8 cellular contexts compared by ENCODE assay signal in the genomic region with DNA sequence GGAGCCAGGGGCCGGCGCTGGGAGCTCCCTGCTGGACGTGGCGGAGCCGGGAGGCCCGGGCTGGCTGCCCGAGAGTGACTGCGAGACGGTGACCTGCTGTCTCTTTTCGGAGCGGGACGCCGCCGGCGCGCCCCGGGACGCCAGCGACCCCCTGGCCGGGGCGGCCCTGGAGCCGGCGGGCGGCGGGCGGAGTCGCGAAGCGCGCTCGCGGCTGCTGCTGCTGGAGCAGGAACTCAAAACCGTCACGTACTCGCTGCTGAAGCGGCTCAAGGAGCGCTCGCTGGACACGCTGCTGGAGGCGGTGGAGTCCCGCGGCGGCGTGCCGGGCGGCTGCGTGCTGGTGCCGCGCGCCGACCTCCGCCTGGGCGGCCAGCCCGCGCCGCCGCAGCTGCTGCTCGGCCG. TPM values are rescaled to one million over a fixed set of nuclear protein-coding genes. Genes with fewer than 3 reads are reported as not detected.
DNase-seq lines count a peak whose midpoint lies in the region; ATAC-seq and TF ChIP-seq lines count a peak whose summit lies in the region.

No MANE protein-coding gene starts in this region.

- no peak overlapping the region for H3K27ac Mint-ChIP-seq in CD14-positive monocyte

- H3K36me3 Mint-ChIP-seq in CD14-positive monocyte = peaks cover 15 to 16% of the 10 kb centered on the region in 2 donors

- peak; percentile 8 for TF ChIP-seq CTCF in RWPE2 (IDR thresholded peaks at IDR 0.05; ENCODE audit: poor library complexity, severe bottlenecking)
- no peak for TF ChIP-seq CTCF in foreskin fibroblast (IDR thresholded peaks at IDR 0.05; ENCODE audit: low read depth, low read length)
- no peak for TF ChIP-seq CTCF in retinal pigment epithelial cell (conservative IDR thresholded peaks at IDR 0.05; ENCODE audit: low read depth, low read length)
- no peak for TF ChIP-seq CTCF in CD14-positive monocyte (IDR thresholded peaks at IDR 0.05)

- no peak overlapping the region for H3K27ac ChIP-seq in RWPE2 (ENCODE audit: poor library complexity, severe bottlenecking)

- H3K4me1 Mint-ChIP-seq in CD14-positive monocyte = peaks cover 28% of the 10 kb centered on the region

- DNase-seq in activated CD4-positive, alpha-beta T cell treated with anti-CD3 and anti-CD28 coated beads, Interleukin-2, amount 50 U/mL, for 48 hours = peak; percentile 16 to 29
- no peak for DNase-seq in activated CD4-positive, alpha-beta T cell treated with anti-CD3 and anti-CD28 coated beads, Interleukin-2, amount 50 U/mL, for 1 hour
- DNase-seq in RWPE2 (ENCODE audit: low spot score) (no peak), foreskin fibroblast (peak; percentile 48 to 71), retinal pigment epithelial cell (ENCODE audit: low read depth) (no peak), SW 1271 (lab: John Stamatoyannopoulos, UW) (no peak), NCI-H774 (lab: John Stamatoyannopoulos, UW) (no peak), CD14-positive monocyte (ENCODE audit: low spot score) (no peak)

- H3K27me3 Mint-ChIP-seq in CD14-positive monocyte (ENCODE audit: low read depth in 3 of 3) = peaks cover 25 to 34% (median 25%) of the 10 kb centered on the region in 3 donors

- peak overlapping the region in 1 of 2 donors; percentile 76 for H3K4me3 Mint-ChIP-seq in CD14-positive monocyte

- 0 out of 3 replicates have a peak, but pooled peaks have one; percentile 1 for ATAC-seq in RWPE2 (ENCODE audit: low read depth)

- H3K27me3 ChIP-seq in RWPE2 (ENCODE audit: insufficient read depth, poor library complexity, severe bottlenecking) = peaks cover 15% of the 10 kb centered on the region

- intact Hi-C loops in CD14-positive monocyte (cut with micrococcal nuclease) = loop anchor here (5.0 to 10.0 kb wide), 4 partner anchors 86 to 319 kb away; partner anchors contain the start of gene MAP2K1 (in 1 of the 2)

- H3K4me3 ChIP-seq in RWPE2 (ENCODE audit: severe bottlenecking) (peak overlapping the region; percentile 47), foreskin fibroblast (ENCODE audit: low read depth in 1 of 2, low read length in 2 of 2) (peak overlapping the region; percentile 82 to 84), retinal pigment epithelial cell (ENCODE audit: low read length) (peak overlapping the region; percentile 100)

- no peaks in the 10 kb centered on the region for H3K4me1 ChIP-seq in RWPE2 (ENCODE audit: insufficient read depth, poor library complexity, severe bottlenecking)

- peaks cover 0 to 5% (median 2%) of the 10 kb centered on the region in 7 donors for H3K9me3 Mint-ChIP-seq in CD14-positive monocyte

- H3K36me3 ChIP-seq in RWPE2 (ENCODE audit: low read depth) = no peaks in the 10 kb centered on the region

- H3K9me3 ChIP-seq in RWPE2 (ENCODE audit: severe bottlenecking) = no peaks in the 10 kb centered on the region

RNA-seq across cellular contexts. Expression of gene SMAD6, which starts 1.5 kb away (rescaled TPM):
- polyA plus RNA-seq in CD14-positive monocyte = not detected

Comparison
In these comparisons a context has a peak if more than half of its experiments do, and no peak if none do; other contexts are left out.
1. DNase-seq: peak in activated CD4-positive, alpha-beta T cell treated with anti-CD3 and anti-CD28 coated beads, Interleukin-2, amount 50 U/mL, for 48 hours (2 of 2) and foreskin fibroblast (2 of 2); none in activated CD4-positive, alpha-beta T cell treated with anti-CD3 and anti-CD28 coated beads, Interleukin-2, amount 50 U/mL, for 1 hour (single experiment), RWPE2 (single experiment), retinal pigment epithelial cell (single experiment), SW 1271 (0 of 2), NCI-H774 (single experiment) and CD14-positive monocyte (single experiment).
2. H3K4me3 ChIP-seq: peak in every context shown above with its lines; median percentile 100 in retinal pigment epithelial cell; 83 in foreskin fibroblast; 47 in RWPE2.